1 cellular context compared by ENCODE assay signal in the genomic region with DNA sequence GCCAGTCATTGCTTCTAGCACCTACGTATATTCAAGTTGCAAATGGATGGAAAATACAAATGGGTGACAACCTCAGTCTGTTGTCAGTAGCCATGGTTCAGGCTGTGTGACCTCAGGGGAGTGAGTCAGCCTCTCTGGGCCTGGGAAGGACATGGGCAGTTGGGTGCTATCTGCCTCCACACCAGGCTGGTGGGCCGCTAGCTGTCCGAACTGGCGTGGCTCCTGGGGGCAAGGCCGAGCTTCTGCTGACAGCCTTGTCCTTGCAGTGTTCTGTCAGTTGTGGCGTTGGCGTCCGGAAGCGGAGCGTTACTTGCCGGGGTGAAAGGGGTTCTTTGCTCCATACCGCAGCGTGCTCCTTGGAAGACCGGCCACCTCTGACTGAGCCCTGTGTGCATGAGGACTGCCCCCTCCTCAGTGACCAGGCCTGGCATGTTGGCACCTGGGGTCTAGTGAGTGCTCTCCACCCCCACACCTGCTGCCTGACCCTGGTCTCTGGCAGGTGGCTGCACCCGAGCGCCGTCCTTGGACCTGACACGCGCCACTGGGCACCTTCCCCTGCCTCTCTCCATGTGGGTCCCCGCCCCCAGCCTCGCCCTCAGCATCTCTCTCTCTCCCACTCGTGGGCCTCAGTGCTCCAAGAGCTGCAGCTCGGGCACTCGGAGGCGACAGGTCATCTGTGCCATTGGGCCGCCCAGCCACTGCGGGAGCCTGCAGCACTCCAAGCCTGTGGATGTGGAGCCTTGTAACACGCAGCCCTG.
A peak's percentile ranks its signal among the peaks of the same experiment; 100 is the strongest.
TF ChIP-seq lines count a peak whose summit lies in the region.

No MANE protein-coding gene starts in this region.

TF ChIP-seq in K562, 482 proteins besides CTCF, POLR2A, EP300 and RAD21:
- TF ChIP-seq ZFP36 (IDR thresholded peaks at IDR 0.05; ENCODE audit: low read depth, low read length, partially characterized antibody): peak; percentile 78
- no peak for TF ChIP-seq FOXJ3 (CRISPR knock-in tag; IDR thresholded peaks at IDR 0.05)
